ENCODE assay signal across 1 cellular context in the genomic region with DNA sequence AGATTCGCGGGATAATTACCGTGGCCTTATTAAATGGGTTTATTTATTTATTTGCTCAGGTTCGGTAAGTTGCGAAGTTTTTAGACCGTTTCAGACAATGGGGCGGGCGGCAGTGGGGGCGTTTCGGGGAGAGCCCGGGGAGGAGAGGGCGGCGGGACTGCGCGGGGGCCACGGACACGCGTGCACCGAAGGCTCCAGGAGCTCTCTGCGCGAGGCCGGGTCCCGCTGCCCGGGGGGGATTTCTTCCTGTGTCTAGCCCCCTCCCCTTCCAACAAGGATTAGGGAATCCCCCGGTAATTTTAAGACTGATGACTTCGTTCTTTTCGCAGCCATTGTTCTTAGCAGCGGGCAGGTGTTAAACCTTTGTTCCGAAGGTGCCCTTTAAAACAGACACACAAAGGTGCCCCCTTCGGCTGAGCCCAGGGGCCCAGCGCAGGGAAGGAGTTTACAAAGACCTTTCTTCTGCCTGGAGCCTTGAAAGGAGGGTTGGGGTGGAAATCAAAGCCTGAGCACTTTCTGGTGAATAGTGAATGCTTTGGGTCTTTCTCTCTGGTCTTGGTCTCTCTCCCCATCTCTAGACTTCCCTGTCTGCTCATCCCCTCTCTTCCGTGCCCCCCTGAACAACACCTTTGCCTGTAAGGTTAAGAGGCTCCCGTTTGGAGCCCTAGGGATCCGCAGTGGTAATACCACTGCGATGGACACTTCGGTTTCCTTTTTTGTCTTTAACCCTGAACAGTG.
TF ChIP-seq lines count a peak whose summit lies in the region.

No MANE protein-coding gene starts in this region.

TF ChIP-seq in WTC11, 78 proteins besides CTCF, POLR2A, EP300 and RAD21 (continued from another document):
- TF ChIP-seq ARID4B (CRISPR knock-in tag; IDR thresholded peaks at IDR 0.05; ENCODE audit: borderline replicate concordance): peak; percentile 35; the same call in 1 of the 2 replicates
- peak; percentile 65 for TF ChIP-seq ZNF423 (CRISPR knock-in tag; IDR thresholded peaks at IDR 0.05)
- TF ChIP-seq, protein P1, sequence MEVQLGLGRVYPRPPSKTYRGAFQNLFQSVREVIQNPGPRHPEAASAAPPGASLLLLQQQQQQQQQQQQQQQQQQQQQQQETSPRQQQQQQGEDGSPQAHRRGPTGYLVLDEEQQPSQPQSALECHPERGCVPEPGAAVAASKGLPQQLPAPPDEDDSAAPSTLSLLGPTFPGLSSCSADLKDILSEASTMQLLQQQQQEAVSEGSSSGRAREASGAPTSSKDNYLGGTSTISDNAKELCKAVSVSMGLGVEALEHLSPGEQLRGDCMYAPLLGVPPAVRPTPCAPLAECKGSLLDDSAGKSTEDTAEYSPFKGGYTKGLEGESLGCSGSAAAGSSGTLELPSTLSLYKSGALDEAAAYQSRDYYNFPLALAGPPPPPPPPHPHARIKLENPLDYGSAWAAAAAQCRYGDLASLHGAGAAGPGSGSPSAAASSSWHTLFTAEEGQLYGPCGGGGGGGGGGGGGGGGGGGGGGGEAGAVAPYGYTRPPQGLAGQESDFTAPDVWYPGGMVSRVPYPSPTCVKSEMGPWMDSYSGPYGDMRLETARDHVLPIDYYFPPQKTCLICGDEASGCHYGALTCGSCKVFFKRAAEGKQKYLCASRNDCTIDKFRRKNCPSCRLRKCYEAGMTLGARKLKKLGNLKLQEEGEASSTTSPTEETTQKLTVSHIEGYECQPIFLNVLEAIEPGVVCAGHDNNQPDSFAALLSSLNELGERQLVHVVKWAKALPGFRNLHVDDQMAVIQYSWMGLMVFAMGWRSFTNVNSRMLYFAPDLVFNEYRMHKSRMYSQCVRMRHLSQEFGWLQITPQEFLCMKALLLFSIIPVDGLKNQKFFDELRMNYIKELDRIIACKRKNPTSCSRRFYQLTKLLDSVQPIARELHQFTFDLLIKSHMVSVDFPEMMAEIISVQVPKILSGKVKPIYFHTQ (CRISPR knock-in tag; IDR thresholded peaks at IDR 0.05): no peak
- TF ChIP-seq, protein P2, sequence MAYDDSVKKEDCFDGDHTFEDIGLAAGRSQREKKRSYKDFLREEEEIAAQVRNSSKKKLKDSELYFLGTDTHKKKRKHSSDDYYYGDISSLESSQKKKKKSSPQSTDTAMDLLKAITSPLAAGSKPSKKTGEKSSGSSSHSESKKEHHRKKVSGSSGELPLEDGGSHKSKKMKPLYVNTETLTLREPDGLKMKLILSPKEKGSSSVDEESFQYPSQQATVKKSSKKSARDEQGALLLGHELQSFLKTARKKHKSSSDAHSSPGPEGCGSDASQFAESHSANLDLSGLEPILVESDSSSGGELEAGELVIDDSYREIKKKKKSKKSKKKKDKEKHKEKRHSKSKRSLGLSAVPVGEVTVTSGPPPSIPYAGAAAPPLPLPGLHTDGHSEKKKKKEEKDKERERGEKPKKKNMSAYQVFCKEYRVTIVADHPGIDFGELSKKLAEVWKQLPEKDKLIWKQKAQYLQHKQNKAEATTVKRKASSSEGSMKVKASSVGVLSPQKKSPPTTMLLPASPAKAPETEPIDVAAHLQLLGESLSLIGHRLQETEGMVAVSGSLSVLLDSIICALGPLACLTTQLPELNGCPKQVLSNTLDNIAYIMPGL (CRISPR knock-in tag; IDR thresholded peaks at IDR 0.05): no peak
- TF ChIP-seq KAT7 (CRISPR knock-in tag; IDR thresholded peaks at IDR 0.05; ENCODE audit: borderline replicate concordance): peak; percentile 62; the same call in 1 of the 2 replicates
- TF ChIP-seq ZNF138 (CRISPR knock-in tag; conservative IDR thresholded peaks at IDR 0.05): no peak
- TF ChIP-seq TEAD1 (CRISPR knock-in tag; IDR thresholded peaks at IDR 0.05): 0 out of 2 replicates have a peak, but pooled peaks have one; percentile 6
- TF ChIP-seq, protein P3, sequence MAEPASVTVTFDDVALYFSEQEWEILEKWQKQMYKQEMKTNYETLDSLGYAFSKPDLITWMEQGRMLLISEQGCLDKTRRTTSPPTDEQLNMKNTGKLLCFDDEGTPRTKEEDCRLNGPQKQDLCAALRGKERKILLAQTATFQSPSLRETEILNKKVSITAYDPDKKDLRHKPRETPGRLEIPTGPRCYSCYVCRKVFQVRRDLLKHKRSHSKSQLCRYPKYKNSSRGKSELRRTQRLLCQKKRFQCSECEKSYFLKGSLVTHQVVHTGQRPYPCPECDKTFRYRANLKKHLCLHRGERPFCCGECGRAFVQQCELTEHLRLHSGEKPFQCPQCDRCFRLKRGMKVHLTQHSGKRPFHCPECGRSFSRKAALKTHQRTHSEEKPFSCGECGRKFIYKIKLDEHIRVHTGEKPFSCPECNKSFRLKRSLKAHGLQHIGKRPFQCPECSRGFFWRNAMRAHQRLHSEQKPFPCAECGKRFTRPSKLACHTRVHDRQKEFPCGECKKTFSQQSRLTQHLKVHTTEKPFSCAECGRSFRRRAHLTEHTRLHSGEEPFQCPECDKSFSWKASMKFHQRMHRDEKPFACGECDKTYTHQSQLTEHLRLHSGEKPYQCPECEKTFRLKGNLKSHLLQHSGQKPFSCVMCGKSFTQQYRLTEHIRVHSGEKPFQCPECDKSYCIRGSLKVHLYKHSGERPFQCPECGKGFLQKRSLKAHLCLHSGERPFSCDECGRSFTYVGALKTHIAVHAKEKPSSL (CRISPR knock-in tag; conservative IDR thresholded peaks at IDR 0.05): no peak
- TF ChIP-seq SMAD4 (CRISPR knock-in tag; IDR thresholded peaks at IDR 0.05): no peak
- TF ChIP-seq, protein P4, sequence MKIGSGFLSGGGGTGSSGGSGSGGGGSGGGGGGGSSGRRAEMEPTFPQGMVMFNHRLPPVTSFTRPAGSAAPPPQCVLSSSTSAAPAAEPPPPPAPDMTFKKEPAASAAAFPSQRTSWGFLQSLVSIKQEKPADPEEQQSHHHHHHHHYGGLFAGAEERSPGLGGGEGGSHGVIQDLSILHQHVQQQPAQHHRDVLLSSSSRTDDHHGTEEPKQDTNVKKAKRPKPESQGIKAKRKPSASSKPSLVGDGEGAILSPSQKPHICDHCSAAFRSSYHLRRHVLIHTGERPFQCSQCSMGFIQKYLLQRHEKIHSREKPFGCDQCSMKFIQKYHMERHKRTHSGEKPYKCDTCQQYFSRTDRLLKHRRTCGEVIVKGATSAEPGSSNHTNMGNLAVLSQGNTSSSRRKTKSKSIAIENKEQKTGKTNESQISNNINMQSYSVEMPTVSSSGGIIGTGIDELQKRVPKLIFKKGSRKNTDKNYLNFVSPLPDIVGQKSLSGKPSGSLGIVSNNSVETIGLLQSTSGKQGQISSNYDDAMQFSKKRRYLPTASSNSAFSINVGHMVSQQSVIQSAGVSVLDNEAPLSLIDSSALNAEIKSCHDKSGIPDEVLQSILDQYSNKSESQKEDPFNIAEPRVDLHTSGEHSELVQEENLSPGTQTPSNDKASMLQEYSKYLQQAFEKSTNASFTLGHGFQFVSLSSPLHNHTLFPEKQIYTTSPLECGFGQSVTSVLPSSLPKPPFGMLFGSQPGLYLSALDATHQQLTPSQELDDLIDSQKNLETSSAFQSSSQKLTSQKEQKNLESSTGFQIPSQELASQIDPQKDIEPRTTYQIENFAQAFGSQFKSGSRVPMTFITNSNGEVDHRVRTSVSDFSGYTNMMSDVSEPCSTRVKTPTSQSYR (CRISPR knock-in tag; IDR thresholded peaks at IDR 0.05): no peak
- no peak for TF ChIP-seq CREM (CRISPR knock-in tag; IDR thresholded peaks at IDR 0.05)
